Comparison of ENCODE assay signal across 10 cellular contexts in genomic region chr9:91659529-91660294, GRCh38.
DNase-seq lines count a peak whose midpoint lies in the region; ATAC-seq and TF ChIP-seq lines count a peak whose summit lies in the region.
"Had no signal": no experiment of that assay in that cellular context is flagged by ENCODE, and none has a peak within 500 bp of the region (broad histone marks: within the 10 kb centered on the region; RNA-seq: fewer than 3 reads in every experiment).

No MANE protein-coding gene starts in this region.

- H3K4me3 Mint-ChIP-seq in progenitor cell of endocrine pancreas (ENCODE audit: low read depth) = no peak overlapping the region
- H3K4me3 Mint-ChIP-seq: B cell had no signal

- peaks cover 10% of the 10 kb centered on the region for H3K4me1 Mint-ChIP-seq in progenitor cell of endocrine pancreas (ENCODE audit: low read depth)
- H3K4me1 Mint-ChIP-seq: B cell had no signal

- H3K9me3 Mint-ChIP-seq in progenitor cell of endocrine pancreas (ENCODE audit: low read depth) = no peaks in the 10 kb centered on the region

- intact Hi-C loops in dorsolateral prefrontal cortex (cut with DNase I) = no loop called here

- H3K36me3 Mint-ChIP-seq in progenitor cell of endocrine pancreas (ENCODE audit: insufficient read depth) = no peaks in the 10 kb centered on the region

- H3K27ac Mint-ChIP-seq in progenitor cell of endocrine pancreas = peak overlapping the region; percentile 80
- H3K27ac Mint-ChIP-seq: B cell had no signal

- ATAC-seq in HG03175 (IDR thresholded peaks at IDR 0.05; ENCODE audit: unreplicated experiment) (no peak), GM18907 (IDR thresholded peaks at IDR 0.05; ENCODE audit: unreplicated experiment) (no peak)

- peaks cover 0 to 3% (median 0%) of the 10 kb centered on the region in 45 donors for H3K27me3 ChIP-seq in dorsolateral prefrontal cortex

- DNase-seq in NCI-H1694 treated with DMSO at 0.1 percent for 48 hours (lab: John Stamatoyannopoulos, UW) (peak; percentile 30), NCI-H1694 (lab: John Stamatoyannopoulos, UW) (no peak), NCI-H1105 (lab: John Stamatoyannopoulos, UW) (peak; percentile 10), dorsolateral prefrontal cortex (no peak), progenitor cell of endocrine pancreas (ENCODE audit: low spot score, unreplicated experiment) (no peak), H4 (ENCODE audit: low spot score) (no peak)
- DNase-seq: NCI-H2227 treated with DMSO at 0.1 percent for 48 hours had no signal

- no peak overlapping the region for H3K27ac ChIP-seq in dorsolateral prefrontal cortex

- TF ChIP-seq CTCF in dorsolateral prefrontal cortex (IDR thresholded peaks at IDR 0.05 in 54 of 56, conservative IDR thresholded peaks at IDR 0.05 in 2 of 56; ENCODE audit: low read depth in 1 of 56, partially characterized antibody in 56 of 56) = peak in 35 of 56 donors; percentile 9 to 53 (median 23)
- TF ChIP-seq CTCF in progenitor cell of endocrine pancreas (IDR thresholded peaks at IDR 0.05; ENCODE audit: unreplicated experiment) = peak; percentile 63

- H3K4me3 ChIP-seq in dorsolateral prefrontal cortex = no peak overlapping the region

- H3K27me3 Mint-ChIP-seq in progenitor cell of endocrine pancreas = peaks cover 46% of the 10 kb centered on the region

Comparison
In these comparisons a context has a peak if more than half of its experiments do, and no peak if none do; other contexts are left out.
1. DNase-seq: peak in NCI-H1694 treated with DMSO at 0.1 percent for 48 hours (single experiment) and NCI-H1105 (single experiment); none in NCI-H1694 (single experiment), dorsolateral prefrontal cortex (0 of 10), progenitor cell of endocrine pancreas (single experiment) and H4 (single experiment).